In the genomic region with DNA sequence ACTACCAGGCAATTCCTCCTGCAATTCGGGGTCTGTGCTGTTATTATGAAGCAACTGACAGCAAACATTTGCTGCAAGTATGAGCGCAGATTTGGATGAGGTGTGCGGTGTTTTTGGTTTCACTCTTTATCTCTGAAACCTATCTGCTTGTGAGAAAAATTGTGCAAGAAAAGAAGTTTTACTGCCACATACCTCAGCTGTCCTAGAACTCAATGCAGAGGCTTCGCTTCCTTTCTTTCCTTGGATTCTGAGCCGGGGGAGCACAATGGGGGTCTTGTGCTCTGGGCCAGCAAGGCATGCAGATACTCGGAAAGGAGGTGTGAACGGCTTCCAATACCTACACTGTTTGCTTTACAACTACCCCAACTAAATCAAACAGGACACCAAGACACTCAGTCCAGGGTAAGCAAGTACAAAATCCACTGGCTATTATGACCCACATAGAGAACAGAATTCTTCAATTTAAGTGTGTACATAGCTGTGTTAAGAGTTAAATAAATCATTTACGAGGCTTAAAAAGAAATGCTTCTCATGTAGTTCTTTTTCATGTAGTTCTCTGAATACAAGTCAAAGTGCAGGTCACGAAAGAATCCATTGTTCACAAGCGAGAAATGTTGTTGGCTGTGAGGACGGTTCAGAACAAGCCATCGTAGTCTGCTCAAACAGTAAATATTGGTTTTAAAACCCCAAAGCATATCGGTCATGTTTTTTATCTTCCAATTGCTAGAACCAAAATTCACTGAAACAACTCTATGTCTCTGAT, we compare ENCODE assay signal across 9 cellular contexts. TPM values are rescaled to one million over a fixed set of nuclear protein-coding genes. Genes with fewer than 3 reads are reported as not detected.
DNase-seq lines count a peak whose midpoint lies in the region; ATAC-seq and TF ChIP-seq lines count a peak whose summit lies in the region.
"Had no signal": no experiment of that assay in that cellular context is flagged by ENCODE, and none has a peak within 500 bp of the region (broad histone marks: within the 10 kb centered on the region; RNA-seq: fewer than 3 reads in every experiment).

No MANE protein-coding gene starts in this region.

- H3K27ac ChIP-seq in cardiac muscle cell = peak overlapping the region; percentile 96
- peak overlapping the region; percentile 3 for H3K27ac ChIP-seq in duodenal mucosa (ENCODE audit: low read depth, low read length)
- no peak overlapping the region for H3K27ac ChIP-seq in aorta (ENCODE audit: low read depth in 1 of 2, low read length in 2 of 2)

- TF ChIP-seq CTCF in cardiac muscle cell (IDR thresholded peaks at IDR 0.05; ENCODE audit: low read depth, low read length) = no peak
- no peak for TF ChIP-seq CTCF in mucosa of descending colon (IDR thresholded peaks at IDR 0.05)

- H3K9me3 ChIP-seq in cardiac muscle cell (ENCODE audit: low read depth) = no peaks in the 10 kb centered on the region
- H3K9me3 ChIP-seq in duodenal mucosa (ENCODE audit: control insufficient read depth in 1 of 2, low read length in 2 of 2) = no peaks in the 10 kb centered on the region
- H3K9me3 ChIP-seq in mucosa of descending colon = no peaks in the 10 kb centered on the region
- no peaks in the 10 kb centered on the region for H3K9me3 ChIP-seq in aorta (ENCODE audit: control insufficient read depth, low read length)

- intact Hi-C loops in Right ventricle myocardium inferior (cut with DNase I) = loop anchor here (2.0 to 5.0 kb wide), 2 partner anchors 26 to 56 kb away; no protein-coding TSS in a partner anchor
- intact Hi-C loops in mucosa of descending colon (cut with DNase I, micrococcal nuclease) = no loop called here
- intact Hi-C loops in aorta (cut with DNase I) = no loop called here

- 74 to 89% methylated on average over 13 of the region's 13 CpGs for WGBS in aorta, 2 donors

- H3K36me3 ChIP-seq in cardiac muscle cell = no peaks in the 10 kb centered on the region
- H3K36me3 ChIP-seq in duodenal mucosa (ENCODE audit: control insufficient read depth in 1 of 2, insufficient read depth in 2 of 2, low read length in 2 of 2) = no peaks in the 10 kb centered on the region
- no peaks in the 10 kb centered on the region for H3K36me3 ChIP-seq in mucosa of descending colon (ENCODE audit: low read depth)
- no peaks in the 10 kb centered on the region for H3K36me3 ChIP-seq in aorta (ENCODE audit: control insufficient read depth in 1 of 2, insufficient read depth in 2 of 2, low read length in 1 of 2)

- ATAC-seq in Right ventricle myocardium inferior = no peak
- ATAC-seq in mucosa of descending colon = peak; percentile 50
- ATAC-seq in aorta (ENCODE audit: low FRiP score) = peak; percentile 16

- H3K4me3 ChIP-seq in cardiac muscle cell (peak overlapping the region; percentile 55), duodenal mucosa (ENCODE audit: low read depth in 1 of 2, low read length in 2 of 2) (peak overlapping the region; percentile 78 to 83), mucosa of descending colon (no peak overlapping the region), aorta (ENCODE audit: low read length in 2 of 2) (peak overlapping the region in 1 of 2 donors; percentile 16)

- DNase-seq in cardiac muscle cell (ENCODE audit: low read depth in 1 of 2, low spot score in 1 of 2) (no peak), Right ventricle myocardium inferior (ENCODE audit: missing footprints) (no peak), mucosa of descending colon (peak in 1 of 3 donors; percentile 22), aorta (no peak), NCI-H226 (no peak), germinal center (ENCODE audit: low spot score) (no peak)
- no peak for DNase-seq in activated naive CD4-positive, alpha-beta T cell treated with anti-CD3 and anti-CD28 coated beads, Interleukin-2, amount 50 U/mL, for 16 hours
- DNase-seq: HFFc6 had no signal

- H3K4me1 ChIP-seq in cardiac muscle cell (ENCODE audit: low read depth) (peaks cover 12% of the 10 kb centered on the region), duodenal mucosa (ENCODE audit: control insufficient read depth in 1 of 2, insufficient read depth in 2 of 2, low read length in 2 of 2) (no peaks in the 10 kb centered on the region), mucosa of descending colon (ENCODE audit: low read depth) (no peaks in the 10 kb centered on the region), aorta (ENCODE audit: control insufficient read depth in 1 of 2, insufficient read depth in 2 of 2, low read length in 2 of 2) (no peaks in the 10 kb centered on the region)

- H3K27me3 ChIP-seq in cardiac muscle cell = no peaks in the 10 kb centered on the region
- H3K27me3 ChIP-seq in duodenal mucosa (ENCODE audit: control insufficient read depth in 1 of 2, insufficient read depth in 2 of 2, low read length in 2 of 2) = no peaks in the 10 kb centered on the region
- H3K27me3 ChIP-seq in aorta (ENCODE audit: control insufficient read depth in 1 of 2, insufficient read depth in 2 of 2, low read length in 1 of 2) = no peaks in the 10 kb centered on the region

- peak overlapping the region; percentile 50 to 55 for H3K9ac ChIP-seq in duodenal mucosa (ENCODE audit: low read depth in 1 of 2, low read length in 2 of 2)

RNA-seq across cellular contexts. Expression of a gene that starts 1.1 kb away (rescaled TPM):
- total RNA-seq in cardiac muscle cell (318 and 453 TPM in 2 replicates), Right ventricle myocardium inferior (828 TPM), mucosa of descending colon (100 to 1,000 TPM in 1 of 3 donors, 10 to 100 TPM in 2; 44.9 to 416 (median 53.7) TPM), aorta (100 to 1,000 TPM; 289 to 696 TPM)
- polyA plus RNA-seq in cardiac muscle cell (470 and 545 TPM in 2 replicates), aorta (100 to 1,000 TPM; 111 to 202 TPM)

Comparison
In these comparisons a context has a peak if more than half of its experiments do, and no peak if none do; other contexts are left out.
1. H3K27ac ChIP-seq: peak in cardiac muscle cell (single experiment) and duodenal mucosa (single experiment); none in aorta (0 of 2).